In the genomic region with DNA sequence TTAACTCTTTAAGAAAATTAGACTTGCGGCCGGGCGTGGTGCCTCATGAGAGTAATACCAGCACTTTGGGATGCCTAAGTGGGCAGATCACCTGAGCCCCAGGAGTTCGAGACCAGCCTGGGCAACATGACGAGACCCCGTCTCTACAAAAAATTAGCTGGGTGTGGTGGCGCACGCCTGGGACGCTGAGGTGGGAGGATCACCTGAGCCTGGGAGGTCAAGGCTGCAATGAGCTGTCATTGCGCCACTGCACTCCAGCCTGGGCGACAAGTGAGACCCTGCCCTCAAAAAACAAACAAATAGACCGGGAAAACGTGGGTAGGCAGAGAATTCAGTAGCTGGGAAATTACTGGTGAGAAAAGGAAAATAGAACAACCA, we compare ENCODE assay signal across 8 cellular contexts. TPM values are rescaled to one million over a fixed set of nuclear protein-coding genes. Genes with fewer than 3 reads are reported as not detected.
DNase-seq lines count a peak whose midpoint lies in the region; ATAC-seq and TF ChIP-seq lines count a peak whose summit lies in the region.

No MANE protein-coding gene starts in this region.

- peak overlapping the region; percentile 99 for H3K4me2 ChIP-seq in DND-41 (ENCODE audit: insufficient read depth, low read length)

- no peak for TF ChIP-seq POLR2A in esophagus squamous epithelium (IDR thresholded peaks at IDR 0.05)

- peaks cover 2% of the 10 kb centered on the region for H3K27me3 ChIP-seq in DND-41 (ENCODE audit: insufficient read depth, low read length, poor library complexity)
- no peaks in the 10 kb centered on the region for H3K27me3 ChIP-seq in SJSA1 (replicated peaks)
- H3K27me3 ChIP-seq in esophagus squamous epithelium, result peaks cover 0 to 32% (median 0%) of the 10 kb centered on the region in 4 donors
- no peaks in the 10 kb centered on the region for H3K27me3 ChIP-seq in rectal smooth muscle tissue (ENCODE audit: control insufficient read depth, insufficient read depth, low read length)

- peak overlapping the region; percentile 75 for H3K9ac ChIP-seq in DND-41 (ENCODE audit: low read depth, low read length)
- H3K9ac ChIP-seq in rectal smooth muscle tissue (ENCODE audit: low read length), result peak overlapping the region; percentile 93

- H3K4me1 ChIP-seq in DND-41 (ENCODE audit: insufficient read depth, low read length) (peaks cover 39% of the 10 kb centered on the region), SJSA1 (replicated peaks) (peaks cover 10% of the 10 kb centered on the region), esophagus squamous epithelium (peaks cover 10 to 37% (median 20%) of the 10 kb centered on the region in 3 donors), rectal smooth muscle tissue (ENCODE audit: control insufficient read depth, insufficient read depth, low read length) (peaks cover 8% of the 10 kb centered on the region)

- in situ Hi-C loops in GM13977 (cut with MboI; ENCODE audit: low pct_unique_long_range_greater_than_20kb, low sequenced_read_pairs, unreplicated experiment), result no loop called here

- H2AFZ ChIP-seq in DND-41 (ENCODE audit: low read depth, low read length), result peak overlapping the region; percentile 97

- intact Hi-C loops in esophagus squamous epithelium (cut with DNase I), result no loop called here

- H3K27ac ChIP-seq in DND-41 (ENCODE audit: low read length) (peak overlapping the region; percentile 88), SJSA1 (peak overlapping the region; percentile 73), esophagus squamous epithelium (peak overlapping the region; percentile 82 to 85 (median 83)), rectal smooth muscle tissue (ENCODE audit: low read depth, low read length) (no peak overlapping the region)

- peaks cover 13% of the 10 kb centered on the region; the same call in 1 of the 2 replicates for H4K20me1 ChIP-seq in DND-41 (ENCODE audit: insufficient read depth, low read length)

- peaks cover 30% of the 10 kb centered on the region for H3K36me3 ChIP-seq in DND-41 (ENCODE audit: insufficient read depth, low read length)
- peaks cover 26% of the 10 kb centered on the region for H3K36me3 ChIP-seq in SJSA1
- peaks cover 0 to 13% (median 0%) of the 10 kb centered on the region in 3 donors for H3K36me3 ChIP-seq in esophagus squamous epithelium
- H3K36me3 ChIP-seq in rectal smooth muscle tissue (ENCODE audit: control insufficient read depth, insufficient read depth, low read length), result peaks cover 1% of the 10 kb centered on the region

- WGBS in esophagus squamous epithelium, 2 donors, result 11 to 12% methylated on average over 8 to 12 of the region's 13 CpGs

- H3K9me3 ChIP-seq in DND-41 (ENCODE audit: insufficient read depth, low read length, severe bottlenecking) (no peaks in the 10 kb centered on the region), SJSA1 (replicated peaks) (no peaks in the 10 kb centered on the region), esophagus squamous epithelium (no peaks in the 10 kb centered on the region)

- H3K79me2 ChIP-seq in DND-41 (ENCODE audit: insufficient read depth, low read length), result peaks cover 53% of the 10 kb centered on the region

- H3K4me3 ChIP-seq in DND-41 (ENCODE audit: low read depth in 1 of 2, low read length in 2 of 2) (peak overlapping the region; percentile 66 to 73), SJSA1 (peak overlapping the region; percentile 79), esophagus squamous epithelium (peak overlapping the region; percentile 65 to 83 (median 76)), rectal smooth muscle tissue (ENCODE audit: low read length) (peak overlapping the region; percentile 94)

- DNase-seq in DND-41 (no peak), SJSA1 (ENCODE audit: low read depth in 1 of 2, low spot score in 2 of 2) (no peak), esophagus squamous epithelium (lab: John Stamatoyannopoulos, UW) (no peak), islet precursor cell (no peak), GM13977 (ENCODE audit: low spot score) (no peak), NCI-H510A treated with DMSO at 0.1 percent for 48 hours (lab: John Stamatoyannopoulos, UW) (no peak), NCI-H1092 treated with DMSO at 0.1 percent for 48 hours (lab: John Stamatoyannopoulos, UW) (no peak)

- no peak for TF ChIP-seq CTCF in DND-41 (IDR thresholded peaks at IDR 0.05; ENCODE audit: borderline replicate concordance, extremely low read depth, low read length, poor library complexity, severe bottlenecking)
- TF ChIP-seq CTCF in esophagus squamous epithelium (IDR thresholded peaks at IDR 0.05), result no peak
- no peak for TF ChIP-seq CTCF in GM13977 (IDR thresholded peaks at IDR 0.05; ENCODE audit: extremely low read depth, insufficient read depth, missing control alignments)

- no peak for ATAC-seq in DND-41 (ENCODE audit: insufficient read depth, low read depth)

RNA-seq across cellular contexts. Expression of gene UMPS, which starts 0.7 kb away (rescaled TPM):
- total RNA-seq in SJSA1 (2014; rRNA removed; shearing (Covaris generic)), result 31.8 and 42.2 TPM in 2 replicates
- 10 to 100 TPM; 11.6 to 33.5 (median 29.2) TPM for total RNA-seq in esophagus squamous epithelium
